In genomic region chr5:157267766-157268480, GRCh38 we compare ENCODE assay signal across 11 cellular contexts. TPM values are rescaled to one million over a fixed set of nuclear protein-coding genes. Genes with fewer than 3 reads are reported as not detected.
DNase-seq lines count a peak whose midpoint lies in the region; ATAC-seq, FAIRE-seq and TF ChIP-seq lines count a peak whose summit lies in the region.
"Had no signal": no experiment of that assay in that cellular context is flagged by ENCODE, and none has a peak within 500 bp of the region (broad histone marks: within the 10 kb centered on the region; RNA-seq: fewer than 3 reads in every experiment).

No MANE protein-coding gene starts in this region.

- in situ Hi-C loops in HepG2 (cut with HindIII; ENCODE audit: extremely low pct_ligation_motif_present, low pct_unique_long_range_greater_than_20kb) = no loop called here

- peaks cover 12% of the 10 kb centered on the region for H3K4me1 ChIP-seq in astrocyte (ENCODE audit: insufficient read depth, low read length)
- peaks cover 60% of the 10 kb centered on the region for H3K4me1 ChIP-seq in HepG2 (ENCODE audit: insufficient read depth, low read length)
- H3K4me1 ChIP-seq in uterus = peaks cover 0 to 3% of the 10 kb centered on the region in 2 donors
- H3K4me1 ChIP-seq in BE2C = no peaks in the 10 kb centered on the region
- H3K4me1 ChIP-seq: breast epithelium had no signal

- TF ChIP-seq POLR2A in HepG2 (IDR thresholded peaks at IDR 0.05; ENCODE audit: insufficient read depth in 1 of 2, low read depth in 2 of 2, low read length in 2 of 2) (no peak), uterus (IDR thresholded peaks at IDR 0.05) (no peak)

- CTCF ChIA-PET in HepG2 (lab: Yijun Ruan, JAX; ENCODE audit: low intra/inter-chr PET ratio, low total read pairs) = no interaction called here

- H3K4me1 Mint-ChIP-seq in astrocyte (ENCODE audit: low read depth, unreplicated experiment) = peaks cover 25% of the 10 kb centered on the region

- no peak for TF ChIP-seq RAD21 in HepG2 (CRISPR knock-in tag; IDR thresholded peaks at IDR 0.05)

- H3K9ac ChIP-seq in astrocyte (ENCODE audit: low read length) = no peak overlapping the region
- no peak overlapping the region for H3K9ac ChIP-seq in HepG2 (ENCODE audit: insufficient read depth, low read depth, low read length)

- 83% methylated on average over 7 of the region's 8 CpGs for WGBS in HepG2 (ENCODE audit: low lambda C conversion rate)

- no TSS peak for BruUV-seq in HepG2 (replicated peaks; lab: Mats Ljungman, UMichigan)

- FAIRE-seq in astrocyte (lab: Jason Lieb, UNC) (no peak), HepG2 (lab: Jason Lieb, UNC) (no peak)

- H3K27ac Mint-ChIP-seq in astrocyte (ENCODE audit: unreplicated experiment) = no peak overlapping the region

- TF ChIP-seq CTCF in astrocyte (IDR thresholded peaks at IDR 0.05; ENCODE audit: insufficient read depth, low read depth, low read length) = no peak
- no peak for TF ChIP-seq CTCF in HepG2 (CRISPR knock-in tag; IDR thresholded peaks at IDR 0.05)
- TF ChIP-seq CTCF in uterus (IDR thresholded peaks at IDR 0.05) = no peak
- no peak for TF ChIP-seq CTCF in BE2C (IDR thresholded peaks at IDR 0.05; ENCODE audit: low read depth, low read length)

- H4K20me1 ChIP-seq in astrocyte (ENCODE audit: insufficient read depth, low read length) (peaks cover 8% of the 10 kb centered on the region), HepG2 (ENCODE audit: insufficient read depth, low read length) (no peaks in the 10 kb centered on the region)

- no peak overlapping the region for H2AFZ ChIP-seq in astrocyte (ENCODE audit: low read depth, low read length)
- no peak overlapping the region for H2AFZ ChIP-seq in HepG2 (ENCODE audit: low read length)

- H3K9me3 ChIP-seq in astrocyte (ENCODE audit: insufficient read depth, low read depth, low read length) (no peaks in the 10 kb centered on the region), HepG2 (ENCODE audit: low read length) (no peaks in the 10 kb centered on the region), uterus (no peaks in the 10 kb centered on the region), BE2C (no peaks in the 10 kb centered on the region)
- H3K9me3 ChIP-seq: breast epithelium had no signal

- H3K4me3 ChIP-seq in astrocyte (ENCODE audit: insufficient read depth, low read depth, low read length) (no peak overlapping the region), HepG2 (replicated peaks in 1 of 3; ENCODE audit: insufficient read depth in 1 of 3, low read depth in 2 of 3, low read length in 3 of 3) (no peak overlapping the region), uterus (no peak overlapping the region), BE2C (ENCODE audit: low read depth, low read length) (no peak overlapping the region)
- H3K4me3 ChIP-seq: breast epithelium had no signal

- intact Hi-C loops in Right ventricle myocardium inferior (cut with DNase I) (loop anchor here (2.0 to 5.0 kb wide), 2 partner anchors 17 to 39 kb away; no protein-coding TSS in a partner anchor), cardiac septum (cut with DNase I) (no loop called here), HepG2 (cut with micrococcal nuclease; ENCODE audit: unreplicated experiment) (loop anchor here (1.0 kb wide), 1 partner anchor 44 kb away; no protein-coding TSS in a partner anchor), uterus (cut with DNase I; ENCODE audit: low total_unique reads) (no loop called here)

- H3K4me3 Mint-ChIP-seq in astrocyte (ENCODE audit: unreplicated experiment) = peak overlapping the region; percentile 90

- H3K79me2 ChIP-seq in astrocyte (ENCODE audit: insufficient read depth, low read length) (peaks cover 3% of the 10 kb centered on the region), HepG2 (ENCODE audit: insufficient read depth, low read length) (peaks cover 3% of the 10 kb centered on the region)

- H3K27ac ChIP-seq in astrocyte (ENCODE audit: low read depth, low read length) (no peak overlapping the region), HepG2 (ENCODE audit: extremely low read length, insufficient read depth, low read length) (no peak overlapping the region), uterus (no peak overlapping the region)
- H3K27ac ChIP-seq: breast epithelium had no signal

- DNase-seq in Right ventricle myocardium inferior (ENCODE audit: missing footprints) (no peak), cardiac septum (ENCODE audit: low spot score) (no peak), astrocyte (ENCODE audit: low read depth) (no peak), HepG2 (ENCODE audit: low spot score) (no peak), uterus (no peak), NCI-H2171 treated with DMSO at 0.1 percent for 48 hours (lab: John Stamatoyannopoulos, UW) (no peak), BE2C (no peak)
- DNase-seq: KBM-7, left colon had no signal

- TF ChIP-seq EP300 in HepG2 (IDR thresholded peaks at IDR 0.05; ENCODE audit: low read depth in 2 of 2, low read length in 2 of 2) (no peak), HepG2 (CRISPR knock-in tag; IDR thresholded peaks at IDR 0.05; ENCODE audit: borderline replicate concordance) (no peak)

- H3K36me3 Mint-ChIP-seq in astrocyte (ENCODE audit: low read depth, unreplicated experiment) = peaks cover 2% of the 10 kb centered on the region

- H3K4me2 ChIP-seq in astrocyte (ENCODE audit: low read length) (no peak overlapping the region), HepG2 (ENCODE audit: low read depth, low read length) (no peak overlapping the region)

- peak; percentile 66 for ATAC-seq in Right ventricle myocardium inferior
- no peak for ATAC-seq in HepG2
- no peak for ATAC-seq in HG03045 (IDR thresholded peaks at IDR 0.05; ENCODE audit: unreplicated experiment)
- ATAC-seq: left colon had no signal

- H3K27me3 ChIP-seq in astrocyte (ENCODE audit: insufficient read depth, low read length) = peaks cover 14% of the 10 kb centered on the region
- H3K27me3 ChIP-seq in HepG2 (ENCODE audit: control insufficient read depth in 1 of 2, insufficient read depth in 2 of 2, low read length in 2 of 2) = peaks cover 0 to 1% of the 10 kb centered on the region in 2 experiments; a peak in 2 of 5 replicates
- no peaks in the 10 kb centered on the region for H3K27me3 ChIP-seq in uterus
- H3K27me3 ChIP-seq in BE2C = peaks cover 20% of the 10 kb centered on the region
- H3K27me3 ChIP-seq: breast epithelium had no signal

- no peaks in the 10 kb centered on the region for H3K9me3 Mint-ChIP-seq in astrocyte (ENCODE audit: unreplicated experiment)

- peaks cover 14% of the 10 kb centered on the region for H3K27me3 Mint-ChIP-seq in astrocyte (ENCODE audit: low read depth, unreplicated experiment)

- POLR2A ChIA-PET in HepG2 (lab: Yijun Ruan, JAX) = no interaction called here

- no peaks in the 10 kb centered on the region for H3K36me3 ChIP-seq in astrocyte (ENCODE audit: insufficient read depth, low read length)
- no peaks in the 10 kb centered on the region for H3K36me3 ChIP-seq in HepG2 (replicated peaks in 1 of 2; ENCODE audit: control insufficient read depth in 1 of 2, insufficient read depth in 2 of 2, low read length in 2 of 2)
- no peaks in the 10 kb centered on the region for H3K36me3 ChIP-seq in uterus
- no peaks in the 10 kb centered on the region for H3K36me3 ChIP-seq in BE2C
- H3K36me3 ChIP-seq: breast epithelium had no signal

TF ChIP-seq in HepG2, 621 proteins besides CTCF, POLR2A, EP300 and RAD21:
- no peak for TF ChIP-seq LCORL (IDR thresholded peaks at IDR 0.05)
- no peak for TF ChIP-seq LCORL (CRISPR knock-in tag; IDR thresholded peaks at IDR 0.05)
- peak; percentile 65 for TF ChIP-seq TEAD3 (CRISPR knock-in tag; optimal IDR thresholded peaks at IDR 0.05; ENCODE audit: borderline replicate concordance)
- TF ChIP-seq ZNF7 (CRISPR knock-in tag; IDR thresholded peaks at IDR 0.05) = no peak
- no peak for TF ChIP-seq NFRKB (IDR thresholded peaks at IDR 0.05)

RNA-seq across cellular contexts. Expression of gene CYFIP2, which starts 2.0 kb away (rescaled TPM):
- total RNA-seq in Right ventricle myocardium inferior (29.6 TPM), cardiac septum (23.1 TPM), astrocyte (82.7 and 96.8 TPM in 2 replicates), HepG2 (2016; rRNA removed; fragmentation: Illumina TruSeq; extraction: Trizol) (30.3 and 40.2 TPM in 2 replicates), uterus (10 to 100 TPM; 11.3 to 51.5 (median 13.6) TPM)
- 13.4 and 13.7 TPM in 2 replicates for total RNA-seq in HepG2 (2016; cell fraction: cytosol; rRNA removed; fragmentation: Illumina TruSeq; extraction: Trizol; ENCODE audit: low read depth)
- total RNA-seq in HepG2 (2016; cell fraction: insoluble cytoplasmic fraction; rRNA removed; fragmentation: Illumina TruSeq; extraction: Trizol) = 28.6 and 32.7 TPM in 2 replicates
- 33.5 TPM in 2 replicates for total RNA-seq in HepG2 (2016; cell fraction: membrane; rRNA removed; fragmentation: Illumina TruSeq; extraction: Trizol)
- total RNA-seq in HepG2 (2016; cell fraction: nucleus; rRNA removed; fragmentation: Illumina TruSeq; extraction: Trizol) = 25.4 and 29.9 TPM in 2 replicates
- polyA plus RNA-seq in HepG2 (2011; rRNA removed) = 22.5 and 22.6 TPM in 2 replicates
- 20.3 and 24.1 TPM in 2 replicates for polyA plus RNA-seq in HepG2 (2011; cell fraction: cytosol; rRNA removed)
- 61.6 and 72.0 TPM in 2 replicates for polyA plus RNA-seq in HepG2 (2011; cell fraction: nucleus; rRNA removed)
- 43.3 and 45.5 TPM in 2 replicates for polyA plus RNA-seq in HepG2 (2012)
- polyA plus RNA-seq in HepG2 (2016; cell fraction: cytosol; fragmentation: Illumina TruSeq; extraction: Trizol; ENCODE audit: low read depth) = 14.6 and 15.8 TPM in 2 replicates
- polyA plus RNA-seq in HepG2 (2016; cell fraction: insoluble cytoplasmic fraction; fragmentation: Illumina TruSeq; extraction: Trizol; ENCODE audit: low read depth) = 39.1 and 48.8 TPM in 2 replicates
- 33.6 and 33.7 TPM in 2 replicates for polyA plus RNA-seq in HepG2 (2016; cell fraction: membrane; fragmentation: Illumina TruSeq; extraction: Trizol; ENCODE audit: low read depth)
- polyA plus RNA-seq in HepG2 (2016; cell fraction: nucleus; fragmentation: Illumina TruSeq; extraction: Trizol; ENCODE audit: insufficient read depth, low read depth) = 31.7 and 39.3 TPM in 2 replicates
- polyA minus RNA-seq in HepG2 (2011; rRNA and poly(A)+ RNA removed; ENCODE audit: low replicate concordance) = 17.9 and 70.5 TPM in 2 replicates
- 16.3 and 22.5 TPM in 2 replicates for polyA minus RNA-seq in HepG2 (2011; cell fraction: cytosol; rRNA and poly(A)+ RNA removed)
- 55.0 and 64.3 TPM in 2 replicates for polyA minus RNA-seq in HepG2 (2011; cell fraction: nucleus; rRNA and poly(A)+ RNA removed)
- polyA plus RNA-seq in BE2C (2012; ENCODE audit: insufficient read depth, insufficient read length, low read depth) = 18.2 TPM

Comparison
In these comparisons a context has a peak if more than half of its experiments do, and no peak if none do; other contexts are left out.
1. intact Hi-C loops: an anchor here in Right ventricle myocardium inferior (2.0 to 5.0 kb wide) and HepG2 (1.0 kb wide); none called in cardiac septum and uterus.